8 cellular contexts compared by ENCODE assay signal in genomic region chr17:43661699-43662431, GRCh38. TPM values are rescaled to one million over a fixed set of nuclear protein-coding genes. Genes with fewer than 3 reads are reported as not detected.
DNase-seq lines count a peak whose midpoint lies in the region; ATAC-seq, FAIRE-seq and TF ChIP-seq lines count a peak whose summit lies in the region.

Gene MEOX1 (minus strand): TSS chr17:43661922. CDS start chr17:43661534, 388 bp downstream.

- ATAC-seq in HG03565 (IDR thresholded peaks at IDR 0.05; ENCODE audit: unreplicated experiment) (no peak), HG03045 (IDR thresholded peaks at IDR 0.05; ENCODE audit: unreplicated experiment) (no peak)

- no peaks in the 10 kb centered on the region for H3K27me3 Mint-ChIP-seq in CD4-positive, alpha-beta memory T cell
- no peaks in the 10 kb centered on the region for H3K27me3 Mint-ChIP-seq in neural crest cell (ENCODE audit: low read depth)

- peak within 1 kb of the TSS; percentile 33 to 87 (median 69) for H3K4me3 Mint-ChIP-seq in CD4-positive, alpha-beta memory T cell
- H3K4me3 Mint-ChIP-seq in neural crest cell: peak within 1 kb of the TSS; percentile 27

- H3K27ac ChIP-seq in CD4-positive, alpha-beta memory T cell (ENCODE audit: low read depth, low read length): peak within 1 kb of the TSS; percentile 20
- H3K27ac ChIP-seq in kidney (ENCODE audit: low read depth in 2 of 2, low read length in 2 of 2): no peak within 1 kb of the TSS

- no peaks in the 10 kb centered on the region for H3K9me3 ChIP-seq in CD4-positive, alpha-beta memory T cell (ENCODE audit: control insufficient read depth in 1 of 2, low read length in 2 of 2)
- H3K9me3 ChIP-seq in kidney (ENCODE audit: control insufficient read depth in 1 of 2, low read length in 2 of 2): no peaks in the 10 kb centered on the region

- no peaks in the 10 kb centered on the region for H3K27me3 ChIP-seq in CD4-positive, alpha-beta memory T cell (ENCODE audit: insufficient read depth, low read length)

- TF ChIP-seq CTCF in neural crest cell (conservative IDR thresholded peaks at IDR 0.05) (no peak), kidney (IDR thresholded peaks at IDR 0.05; ENCODE audit: borderline replicate concordance, extremely low read depth, insufficient read depth) (no peak)

- peak within 1 kb of the TSS in 1 of 2 donors; percentile 40 for H3K4me3 ChIP-seq in CD4-positive, alpha-beta memory T cell (ENCODE audit: low read length in 2 of 2)
- H3K4me3 ChIP-seq in kidney (ENCODE audit: low read length in 2 of 2): no peak within 1 kb of the TSS

- no peak for DNase-seq in CD4-positive, alpha-beta memory T cell
- peak; percentile 53 for DNase-seq in NCI-H524 treated with DMSO at 0.1 percent for 48 hours (lab: John Stamatoyannopoulos, UW)
- peak; percentile 85 for DNase-seq in cerebellar cortex (ENCODE audit: low spot score)
- DNase-seq in neural crest cell (ENCODE audit: low read depth, low spot score): no peak
- no peak for DNase-seq in SKM-1 treated with dmso at 0.1 percent for 144 hours (lab: John Stamatoyannopoulos, UW; ENCODE audit: unreplicated experiment)
- no peak for DNase-seq in kidney

- no peak within 1 kb of the TSS for H3K9ac ChIP-seq in kidney (ENCODE audit: low read length in 2 of 2)

- H3K4me1 Mint-ChIP-seq in CD4-positive, alpha-beta memory T cell: peaks cover 16 to 55% (median 47%) of the 10 kb centered on the region in 4 donors
- H3K4me1 Mint-ChIP-seq in neural crest cell: peaks cover 48% of the 10 kb centered on the region

- POLR2A ChIA-PET in CD4-positive, alpha-beta memory T cell (lab: Charles Lee; ENCODE audit: partially characterized antibody): interaction anchor here (1.4 kb wide), 1 partner anchor 273 kb away, joined by 3 read pairs; no protein-coding TSS in a partner anchor

- H3K36me3 Mint-ChIP-seq in CD4-positive, alpha-beta memory T cell: no peaks in the 10 kb centered on the region
- H3K36me3 Mint-ChIP-seq in neural crest cell (ENCODE audit: low read depth): no peaks in the 10 kb centered on the region

- peaks cover 62% of the 10 kb centered on the region for H3K4me1 ChIP-seq in CD4-positive, alpha-beta memory T cell (ENCODE audit: insufficient read depth, low read length)
- no peaks in the 10 kb centered on the region for H3K4me1 ChIP-seq in kidney (ENCODE audit: control insufficient read depth in 1 of 2, insufficient read depth in 1 of 2, low read depth in 1 of 2, low read length in 2 of 2)

- H3K9me3 Mint-ChIP-seq in CD4-positive, alpha-beta memory T cell: no peaks in the 10 kb centered on the region
- H3K9me3 Mint-ChIP-seq in neural crest cell: no peaks in the 10 kb centered on the region

- CTCF ChIA-PET in CD4-positive, alpha-beta memory T cell (lab: Charles Lee; ENCODE audit: partially characterized antibody): interaction anchor here (0.9 to 2.5 kb wide), 3 partner anchors 10 to 85 kb away, joined by 4 to 10 read pairs (median 7); no protein-coding TSS in a partner anchor

- H3K36me3 ChIP-seq in CD4-positive, alpha-beta memory T cell (ENCODE audit: insufficient read depth, low read length): no peaks in the 10 kb centered on the region
- H3K36me3 ChIP-seq in kidney (ENCODE audit: control insufficient read depth in 1 of 2, insufficient read depth in 2 of 2, low read length in 2 of 2): no peaks in the 10 kb centered on the region

- no peak for FAIRE-seq in kidney (lab: Jason Lieb, UNC)

- peak within 1 kb of the TSS; percentile 55 to 85 (median 73) for H3K27ac Mint-ChIP-seq in CD4-positive, alpha-beta memory T cell
- H3K27ac Mint-ChIP-seq in neural crest cell (ENCODE audit: unreplicated experiment): no peak within 1 kb of the TSS

- intact Hi-C loops in CD4-positive, alpha-beta memory T cell (cut with micrococcal nuclease): no loop called here
- intact Hi-C loops in kidney (cut with DNase I): no loop called here

RNA-seq across cellular contexts. Expression of gene MEOX1, which starts in this region (rescaled TPM):
- 1 to 10 TPM; 1.7 to 2.1 TPM for total RNA-seq in CD4-positive, alpha-beta memory T cell
- polyA plus RNA-seq in CD4-positive, alpha-beta memory T cell: 1 to 10 TPM; 5.1 to 8.4 TPM
- 1.1 and 1.7 TPM in 2 replicates for total RNA-seq in neural crest cell
- total RNA-seq in kidney: 1.4 TPM
- not detected for polyA plus RNA-seq in kidney (ENCODE audit: insufficient read depth, low read depth, low replicate concordance)

Comparison
In these comparisons a context has a peak if more than half of its experiments do, and no peak if none do; other contexts are left out.
1. DNase-seq: peak in NCI-H524 treated with DMSO at 0.1 percent for 48 hours (single experiment) and cerebellar cortex (single experiment); none in CD4-positive, alpha-beta memory T cell (0 of 5), neural crest cell (single experiment), SKM-1 treated with dmso at 0.1 percent for 144 hours (single experiment) and kidney (single experiment).